ENCODE assay signal across 9 cellular contexts in the genomic region with DNA sequence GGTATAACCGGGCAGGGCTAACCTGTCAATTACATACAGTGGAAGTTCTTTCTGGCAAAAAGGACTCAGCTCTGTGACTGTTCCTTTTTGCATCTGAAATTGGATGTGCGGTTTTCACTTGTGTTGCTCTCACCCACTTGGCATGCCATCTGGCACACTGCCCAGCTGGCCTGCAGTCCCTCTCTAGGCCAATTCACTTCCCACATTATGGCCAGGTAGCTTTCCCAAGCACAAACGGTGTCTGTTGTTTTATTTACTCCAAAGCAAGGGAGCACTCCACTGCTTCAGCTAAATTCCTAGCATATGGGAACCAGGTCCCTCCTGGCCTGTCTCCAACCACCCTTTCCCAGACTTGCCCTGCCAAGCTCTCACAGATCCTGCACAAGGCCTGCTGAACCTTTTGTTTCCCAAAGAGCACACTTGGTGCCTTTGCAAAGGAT.
A peak's percentile ranks its signal among the peaks of the same experiment; 100 is the strongest.
DNase-seq lines count a peak whose midpoint lies in the region; ATAC-seq and TF ChIP-seq lines count a peak whose summit lies in the region.
"Had no signal": no experiment of that assay in that cellular context is flagged by ENCODE, and none has a peak within 500 bp of the region (broad histone marks: within the 10 kb centered on the region; RNA-seq: fewer than 3 reads in every experiment).

No MANE protein-coding gene starts in this region.

- TF ChIP-seq CTCF in A673 (conservative IDR thresholded peaks at IDR 0.05; ENCODE audit: low read depth, low read length) (no peak), heart right ventricle (IDR thresholded peaks at IDR 0.05) (no peak)

- no peaks in the 10 kb centered on the region for H3K9me3 ChIP-seq in A673 (ENCODE audit: low read depth, low read length, poor library complexity, severe bottlenecking)
- no peaks in the 10 kb centered on the region for H3K9me3 ChIP-seq in SJSA1 (replicated peaks)
- no peaks in the 10 kb centered on the region for H3K9me3 ChIP-seq in heart right ventricle

- POLR2A ChIA-PET in A673 (lab: Charles Lee; ENCODE audit: low non-redundant PET) = no interaction called here

- no peaks in the 10 kb centered on the region for H3K9me3 Mint-ChIP-seq in stimulated activated effector memory CD8-positive, alpha-beta T cell treated with anti-CD3 and anti-CD28 coated beads, Interleukin-12 subunit alpha, Interleukin-12 subunit beta, amount 100 ng/mL, for 72 hours

- no peaks in the 10 kb centered on the region for H3K36me3 Mint-ChIP-seq in stimulated activated effector memory CD8-positive, alpha-beta T cell treated with anti-CD3 and anti-CD28 coated beads, Interleukin-12 subunit alpha, Interleukin-12 subunit beta, amount 100 ng/mL, for 72 hours

- H3K27ac ChIP-seq in A673 (ENCODE audit: low read depth, low read length, poor library complexity, severe bottlenecking) = no peak overlapping the region
- no peak overlapping the region for H3K27ac ChIP-seq in SJSA1
- no peak overlapping the region for H3K27ac ChIP-seq in heart right ventricle

- no peak overlapping the region for H3K27ac Mint-ChIP-seq in stimulated activated effector memory CD8-positive, alpha-beta T cell treated with anti-CD3 and anti-CD28 coated beads, Interleukin-12 subunit alpha, Interleukin-12 subunit beta, amount 100 ng/mL, for 72 hours

- WGBS in heart right ventricle, 2 donors = 29 to 34% methylated on average over 3 of the region's 3 CpGs

- no TSS peak for BruUV-seq in A673 (replicated peaks; lab: Mats Ljungman, UMichigan)

- H3K4me1 Mint-ChIP-seq in stimulated activated effector memory CD8-positive, alpha-beta T cell treated with anti-CD3 and anti-CD28 coated beads, Interleukin-12 subunit alpha, Interleukin-12 subunit beta, amount 100 ng/mL, for 72 hours = no peaks in the 10 kb centered on the region

- no peak overlapping the region for H3K4me3 Mint-ChIP-seq in stimulated activated effector memory CD8-positive, alpha-beta T cell treated with anti-CD3 and anti-CD28 coated beads, Interleukin-12 subunit alpha, Interleukin-12 subunit beta, amount 100 ng/mL, for 72 hours

- CTCF ChIA-PET in A673 (lab: Charles Lee) = no interaction called here

- peak in 7 of 8 donors; percentile 12 to 76 (median 48) for ATAC-seq in heart right ventricle
- ATAC-seq in HG02623 (IDR thresholded peaks at IDR 0.05; ENCODE audit: unreplicated experiment) = no peak
- ATAC-seq in HG03460 (IDR thresholded peaks at IDR 0.05; ENCODE audit: unreplicated experiment) = no peak
- no peak for ATAC-seq in stimulated activated effector memory CD8-positive, alpha-beta T cell treated with anti-CD3 and anti-CD28 coated beads, Interleukin-12 subunit alpha, Interleukin-12 subunit beta, amount 100 ng/mL, for 72 hours
- no peak for ATAC-seq in HG03571 (IDR thresholded peaks at IDR 0.05; ENCODE audit: unreplicated experiment)

- DNase-seq in A673 (ENCODE audit: low spot score) (peak; percentile 5), SJSA1 (ENCODE audit: low read depth in 1 of 2, low spot score in 2 of 2) (peak; percentile 46 to 69), heart right ventricle (peak; percentile 18 to 54)
- DNase-seq in stimulated activated effector memory CD8-positive, alpha-beta T cell treated with anti-CD3 and anti-CD28 coated beads, Interleukin-12 subunit alpha, Interleukin-12 subunit beta, amount 100 ng/mL, for 72 hours (ENCODE audit: low spot score in 2 of 2) = no peak
- DNase-seq: activated CD4-positive, alpha-beta T cell treated with anti-CD3 and anti-CD28 coated beads, Interleukin-2, amount 50 U/mL, for 4 hours had no signal

- TF ChIP-seq EP300 in Ishikawa (IDR thresholded peaks at IDR 0.05; ENCODE audit: borderline replicate concordance) = peak; percentile 44; the same call in 1 of the 2 replicates

- H3K4me1 ChIP-seq in A673 (ENCODE audit: insufficient read depth, low read length, poor library complexity, severe bottlenecking) = no peaks in the 10 kb centered on the region
- H3K4me1 ChIP-seq in SJSA1 (replicated peaks) = peaks cover 22% of the 10 kb centered on the region
- H3K4me1 ChIP-seq in heart right ventricle = peaks cover 0 to 55% (median 22%) of the 10 kb centered on the region in 9 donors

- H3K27me3 ChIP-seq in A673 (replicated peaks; ENCODE audit: insufficient read depth, low read depth, low read length, poor library complexity) (no peaks in the 10 kb centered on the region), SJSA1 (replicated peaks) (no peaks in the 10 kb centered on the region), heart right ventricle (no peaks in the 10 kb centered on the region)

- intact Hi-C loops in A673 (cut with micrococcal nuclease; ENCODE audit: unreplicated experiment) (no loop called here), heart right ventricle (cut with DNase I) (no loop called here)

- TF ChIP-seq RAD21 in Ishikawa (IDR thresholded peaks at IDR 0.05; ENCODE audit: low read depth) = no peak

- H3K36me3 ChIP-seq in A673 (ENCODE audit: insufficient read depth, low read length, poor library complexity, severe bottlenecking) (no peaks in the 10 kb centered on the region), SJSA1 (no peaks in the 10 kb centered on the region), heart right ventricle (peaks cover 0 to 26% (median 10%) of the 10 kb centered on the region in 9 donors)

- H3K4me3 ChIP-seq in A673 (ENCODE audit: low read depth, low read length, poor library complexity, severe bottlenecking) = no peak overlapping the region
- no peak overlapping the region for H3K4me3 ChIP-seq in SJSA1
- H3K4me3 ChIP-seq in heart right ventricle = no peak overlapping the region

TF ChIP-seq in Ishikawa, 13 proteins besides CTCF, POLR2A, EP300 and RAD21:
- TF ChIP-seq TEAD4 (IDR thresholded peaks at IDR 0.05) (peak; percentile 61), FOXM1 (IDR thresholded peaks at IDR 0.05; ENCODE audit: borderline replicate concordance, low read depth) (no peak), NFIC (IDR thresholded peaks at IDR 0.05) (peak; percentile 91), TCF12 (IDR thresholded peaks at IDR 0.05; ENCODE audit: low read depth) (peak; percentile 54)

Comparison
In these comparisons a context has a peak if more than half of its experiments do, and no peak if none do; other contexts are left out.
1. DNase-seq: peak in A673 (single experiment), SJSA1 (2 of 2) and heart right ventricle (2 of 2); none in stimulated activated effector memory CD8-positive, alpha-beta T cell treated with anti-CD3 and anti-CD28 coated beads, Interleukin-12 subunit alpha, Interleukin-12 subunit beta, amount 100 ng/mL, for 72 hours (0 of 2).
2. ATAC-seq: peak in heart right ventricle (7 of 8); none in HG02623 (single experiment), HG03460 (single experiment), stimulated activated effector memory CD8-positive, alpha-beta T cell treated with anti-CD3 and anti-CD28 coated beads, Interleukin-12 subunit alpha, Interleukin-12 subunit beta, amount 100 ng/mL, for 72 hours (single experiment) and HG03571 (single experiment).